ENCODE assay signal across 18 cellular contexts in genomic region chr3:54649551-54649950, GRCh38.
DNase-seq lines count a peak whose midpoint lies in the region; ATAC-seq, FAIRE-seq and TF ChIP-seq lines count a peak whose summit lies in the region.
"Had no signal": no experiment of that assay in that cellular context is flagged by ENCODE, and none has a peak within 500 bp of the region (broad histone marks: within the 10 kb centered on the region; RNA-seq: fewer than 3 reads in every experiment).

No MANE protein-coding gene starts in this region.

- no peak overlapping the region for H3K4me2 ChIP-seq in neural progenitor cell
- H3K4me2 ChIP-seq: GM23338 had no signal

- H3K4me3 Mint-ChIP-seq in neural progenitor cell: no peak overlapping the region
- H3K4me3 Mint-ChIP-seq: B cell; CD4-positive, alpha-beta memory T cell; GM23338 had no signal

- peak; percentile 15 for TF ChIP-seq CTCF in D721Med (IDR thresholded peaks at IDR 0.05; ENCODE audit: insufficient read depth, missing control alignments)
- no peak for TF ChIP-seq CTCF in WERI-Rb-1 (IDR thresholded peaks at IDR 0.05; ENCODE audit: low read depth, low read length)
- no peak for TF ChIP-seq CTCF in neural progenitor cell (IDR thresholded peaks at IDR 0.05)

- no peaks in the 10 kb centered on the region for H3K79me2 ChIP-seq in neural progenitor cell (ENCODE audit: low read depth)

- no peaks in the 10 kb centered on the region for H4K20me1 ChIP-seq in neural progenitor cell (ENCODE audit: low read depth)

- peaks cover 28% of the 10 kb centered on the region for H3F3A ChIP-seq in neural progenitor cell (ENCODE audit: low read depth)

- H3K9me3 ChIP-seq in WERI-Rb-1 (ENCODE audit: severe bottlenecking): peaks cover 4% of the 10 kb centered on the region
- no peaks in the 10 kb centered on the region for H3K9me3 ChIP-seq in neural progenitor cell (ENCODE audit: low read depth)

- ATAC-seq in HG03354 (IDR thresholded peaks at IDR 0.05; ENCODE audit: poor library complexity, severe bottlenecking, unreplicated experiment) (no peak), GM19328 (IDR thresholded peaks at IDR 0.05; ENCODE audit: unreplicated experiment) (no peak)
- ATAC-seq: GM23338 had no signal

- H3K36me3 Mint-ChIP-seq in neural progenitor cell: no peaks in the 10 kb centered on the region

- no peak overlapping the region for H3K27ac Mint-ChIP-seq in neural progenitor cell
- H3K27ac Mint-ChIP-seq: B cell; CD4-positive, alpha-beta memory T cell; GM23338 had no signal

- DNase-seq in D721Med (ENCODE audit: insufficient read length, low spot score) (no peak), NCI-H460 (ENCODE audit: extremely low read depth, low read depth) (peak; percentile 9), WERI-Rb-1 (peak; percentile 16), neural progenitor cell (ENCODE audit: low spot score) (peak; percentile 42), HK-2 (ENCODE audit: unreplicated experiment) (no peak)
- DNase-seq: CD4-positive, alpha-beta memory T cell; DMS153; DMS79 treated with DMSO at 0.1 percent for 48 hours; EL; H7; IMR-90 had no signal

- H3K27me3 ChIP-seq in WERI-Rb-1 (ENCODE audit: insufficient read depth, low read depth, severe bottlenecking) (no peaks in the 10 kb centered on the region), neural progenitor cell (no peaks in the 10 kb centered on the region)

- peaks cover 19% of the 10 kb centered on the region for H3K4me1 Mint-ChIP-seq in neural progenitor cell
- H3K4me1 Mint-ChIP-seq: CD4-positive, alpha-beta memory T cell had no signal

- peaks cover 17% of the 10 kb centered on the region for H3K27me3 Mint-ChIP-seq in neural progenitor cell (ENCODE audit: insufficient read depth, low read depth)
- H3K27me3 Mint-ChIP-seq: B cell; CD4-positive, alpha-beta memory T cell had no signal

- no peak for FAIRE-seq in D721Med (lab: Jason Lieb, UNC)
- FAIRE-seq: G401.6, GM12891 had no signal

- H3K9me3 Mint-ChIP-seq in neural progenitor cell: peaks cover 22% of the 10 kb centered on the region

- H3K9ac ChIP-seq in neural progenitor cell: no peak overlapping the region

- H3K4me3 ChIP-seq in WERI-Rb-1 (ENCODE audit: low read depth, low read length): no peak overlapping the region
- no peak overlapping the region for H3K4me3 ChIP-seq in neural progenitor cell
- H3K4me3 ChIP-seq: GM23338 had no signal

- no peak overlapping the region for H2AFZ ChIP-seq in neural progenitor cell (replicated peaks)
- H2AFZ ChIP-seq: GM23338 had no signal

- peaks cover 12% of the 10 kb centered on the region for H3K4me1 ChIP-seq in neural progenitor cell

- no peaks in the 10 kb centered on the region for H3K36me3 ChIP-seq in WERI-Rb-1
- H3K36me3 ChIP-seq in neural progenitor cell: no peaks in the 10 kb centered on the region

- H3K27ac ChIP-seq in WERI-Rb-1 (no peak overlapping the region), neural progenitor cell (no peak overlapping the region)
- H3K27ac ChIP-seq: C4-2B had no signal

Comparison
In these comparisons a context has a peak if more than half of its experiments do, and no peak if none do; other contexts are left out.
1. DNase-seq: peak in NCI-H460 (single experiment), WERI-Rb-1 (single experiment) and neural progenitor cell (single experiment); none in D721Med (single experiment) and HK-2 (single experiment).